ENCODE assay signal across 19 cellular contexts in the genomic region with DNA sequence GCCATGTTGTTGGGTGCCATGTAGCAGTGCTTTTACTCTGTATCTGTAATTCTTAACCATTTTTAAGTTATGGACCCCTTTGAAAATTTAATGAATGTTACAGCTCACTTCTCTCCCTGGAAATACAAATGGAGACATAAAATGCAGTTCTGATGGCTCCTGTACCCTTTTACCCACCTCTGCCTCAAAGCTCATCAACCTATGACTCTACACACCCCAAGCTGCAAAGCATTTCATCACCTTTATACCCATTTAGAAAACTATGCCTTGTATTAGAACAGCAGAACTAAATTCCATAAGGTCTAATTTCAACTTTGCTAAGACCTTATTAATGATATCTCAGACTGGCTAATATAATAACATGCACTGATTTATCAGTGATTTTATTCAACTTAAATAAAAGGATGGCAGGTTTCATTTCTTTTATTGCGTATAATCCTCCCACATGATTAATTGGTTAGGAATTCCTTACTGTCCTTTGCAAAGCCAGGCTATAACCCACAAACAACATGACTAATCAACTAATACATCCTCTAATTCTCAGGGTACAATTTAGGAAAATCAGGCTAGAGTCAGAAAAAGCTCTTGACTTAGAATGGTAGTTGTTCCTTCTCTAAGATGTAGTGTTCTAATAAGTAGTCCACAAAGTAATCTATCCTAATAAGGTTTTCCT.
DNase-seq lines count a peak whose midpoint lies in the region; ATAC-seq, FAIRE-seq and TF ChIP-seq lines count a peak whose summit lies in the region.
"Had no signal": no experiment of that assay in that cellular context is flagged by ENCODE, and none has a peak within 500 bp of the region (broad histone marks: within the 10 kb centered on the region; RNA-seq: fewer than 3 reads in every experiment).

No MANE protein-coding gene starts in this region.

- no peak overlapping the region for H2AFZ ChIP-seq in GM12878 (ENCODE audit: control insufficient read depth, low read depth, low read length)

- TF ChIP-seq CTCF in GM12878 (IDR thresholded peaks at IDR 0.05 in 2 of 3, conservative IDR thresholded peaks at IDR 0.05 in 1 of 3; ENCODE audit: control insufficient read depth in 2 of 3, extremely low read depth in 1 of 3, insufficient read depth in 1 of 3, low read depth in 3 of 3, low read length in 3 of 3) (no peak), esophagus squamous epithelium (IDR thresholded peaks at IDR 0.05) (no peak), right lobe of liver (IDR thresholded peaks at IDR 0.05) (no peak)

- RAD21 ChIA-PET in GM12878 (lab: Charles Lee; ENCODE audit: unreplicated experiment) = interaction anchor here (2.1 kb wide), 1 partner anchor 11 kb away, joined by 5 read pairs; no protein-coding TSS in a partner anchor

- H3K9me3 ChIP-seq in GM12878 (replicated peaks; ENCODE audit: control insufficient read depth, insufficient read depth, low read length) (no peaks in the 10 kb centered on the region), esophagus squamous epithelium (no peaks in the 10 kb centered on the region), right lobe of liver (no peaks in the 10 kb centered on the region)
- H3K9me3 ChIP-seq: right atrium auricular region, vagina had no signal

- H3K4me2 ChIP-seq in GM12878 (ENCODE audit: control insufficient read depth, insufficient read depth) = no peak overlapping the region

- no peak for ATAC-seq in GM12878
- no peak for ATAC-seq in activated CD4-positive, CD25-positive, alpha-beta regulatory T cell treated with anti-CD3 and anti-CD28 coated beads, Interleukin-2, amount 50 U/mL, for 24 hours
- no peak for ATAC-seq in right lobe of liver

- FAIRE-seq in GM12878 (lab: Jason Lieb, UNC) = no peak
- FAIRE-seq: H1 had no signal

- in situ Hi-C loops in GM12878 (cut with MboI) = no loop called here

- H3K4me3 ChIP-seq in GM12878 = no peak overlapping the region
- no peak overlapping the region for H3K4me3 ChIP-seq in esophagus squamous epithelium
- H3K4me3 ChIP-seq in right lobe of liver = no peak overlapping the region
- H3K4me3 ChIP-seq: right atrium auricular region, vagina had no signal

- CTCF ChIA-PET in GM12878 (lab: Yijun Ruan, JAX) = interaction anchor here (0.6 to 1.0 kb wide), 3 partner anchors 12 to 132 kb away, joined by 3 to 5 read pairs (median 3); no protein-coding TSS in a partner anchor

- TF ChIP-seq RAD21 in GM12878 (IDR thresholded peaks at IDR 0.05; ENCODE audit: insufficient read depth, low read depth, low read length) = no peak

- BruUV-seq in GM12878 (replicated peaks; lab: Mats Ljungman, UMichigan) = TSS peak; percentile 34

- 95% methylated on average over 1 of the region's 1 CpG for WGBS in GM12878 (ENCODE audit: insufficient coverage, insufficient replicate concordance, low lambda C conversion rate, missing lambda C conversion rate)
- WGBS in esophagus squamous epithelium, 2 donors = 17 to 51% methylated on average over 1 of the region's 1 CpG
- WGBS in right lobe of liver (ENCODE audit: insufficient coverage, low coverage, low lambda C conversion rate, missing lambda C conversion rate) = 93% methylated on average over 1 of the region's 1 CpG

- H3K9ac ChIP-seq in GM12878 (ENCODE audit: control insufficient read depth, insufficient read depth, low read length) = no peak overlapping the region

- no peaks in the 10 kb centered on the region for H4K20me1 ChIP-seq in GM12878 (ENCODE audit: control insufficient read depth, insufficient read depth)

- no peaks in the 10 kb centered on the region for H3K36me3 ChIP-seq in GM12878 (ENCODE audit: control insufficient read depth in 2 of 2, insufficient read depth in 2 of 2, low read length in 1 of 2)
- peaks cover 0 to 36% (median 0%) of the 10 kb centered on the region in 3 donors for H3K36me3 ChIP-seq in esophagus squamous epithelium
- peaks cover 0 to 3% (median 0%) of the 10 kb centered on the region in 4 donors for H3K36me3 ChIP-seq in right lobe of liver
- H3K36me3 ChIP-seq: right atrium auricular region, vagina had no signal

- TF ChIP-seq EP300 in GM12878 (IDR thresholded peaks at IDR 0.05; ENCODE audit: borderline replicate concordance in 1 of 2, control insufficient read depth in 1 of 2, low read depth in 2 of 2, low read length in 2 of 2) = no peak

- H3K27me3 ChIP-seq in GM12878 (replicated peaks in 1 of 2; ENCODE audit: control insufficient read depth in 2 of 2, insufficient read depth in 2 of 2, low read length in 1 of 2) (no peaks in the 10 kb centered on the region), esophagus squamous epithelium (no peaks in the 10 kb centered on the region), right lobe of liver (no peaks in the 10 kb centered on the region)
- H3K27me3 ChIP-seq: right atrium auricular region, vagina had no signal

- H3K79me2 ChIP-seq in GM12878 (ENCODE audit: control insufficient read depth, insufficient read depth, low read length) = no peaks in the 10 kb centered on the region

- no peaks in the 10 kb centered on the region; the same call in 1 of the 2 replicates for H3K4me1 ChIP-seq in GM12878 (ENCODE audit: control insufficient read depth, insufficient read depth, low read length)
- peaks cover 0 to 20% (median 8%) of the 10 kb centered on the region in 3 donors for H3K4me1 ChIP-seq in esophagus squamous epithelium
- H3K4me1 ChIP-seq in right lobe of liver = no peaks in the 10 kb centered on the region
- H3K4me1 ChIP-seq: vagina had no signal

- POLR2A ChIA-PET in GM12878 (lab: Charles Lee) = interaction anchor here (0.6 kb wide), 3 partner anchors 27 to 74 kb away, joined by 3 to 6 read pairs (median 6); no protein-coding TSS in a partner anchor

- TF ChIP-seq POLR2A in GM12878 (IDR thresholded peaks at IDR 0.05; ENCODE audit: low read depth, low read length) (no peak), esophagus squamous epithelium (IDR thresholded peaks at IDR 0.05) (no peak), right lobe of liver (IDR thresholded peaks at IDR 0.05) (no peak)

- DNase-seq in AG08396 (ENCODE audit: low spot score) = peak; percentile 65
- DNase-seq in LHCN-M2 (ENCODE audit: low read depth) = peak; percentile 77
- no peak for DNase-seq in GM12878 (ENCODE audit: low read depth, low spot score)
- peak; percentile 86 for DNase-seq in iris pigment epithelial cell (ENCODE audit: low read depth)
- no peak for DNase-seq in esophagus squamous epithelium (lab: John Stamatoyannopoulos, UW)
- no peak for DNase-seq in right lobe of liver
- no peak for DNase-seq in activated CD4-positive, CD25-positive, alpha-beta regulatory T cell treated with anti-CD3 and anti-CD28 coated beads, Interleukin-2, amount 50 U/mL, for 72 hours
- DNase-seq: activated naive CD4-positive, alpha-beta T cell treated with Interleukin-2 at 50 U/mL for 16 hours; cerebellar nuclear complex; DMS79 treated with DMSO at 0.1 percent for 48 hours; islet precursor cell; naive B cell; NCI-H1092; NCI-H2227 treated with DMSO at 0.1 percent for 48 hours; T1000 had no signal

- intact Hi-C loops in GM12878 (cut with micrococcal nuclease; ENCODE audit: unreplicated experiment) (no loop called here), esophagus squamous epithelium (cut with DNase I) (no loop called here), right lobe of liver (cut with DNase I) (no loop called here)

- SMC1A ChIA-PET in GM12878 (lab: Charles Lee; ENCODE audit: uncharacterized antibody, unreplicated experiment) = interaction anchor here (1.0 to 1.2 kb wide), 6 partner anchors 11 to 134 kb away, joined by 3 to 5 read pairs (median 3); no protein-coding TSS in a partner anchor

- H3K27ac ChIP-seq in GM12878 (ENCODE audit: control insufficient read depth, insufficient read depth) (no peak overlapping the region), esophagus squamous epithelium (peak overlapping the region in 2 of 4 donors; percentile 59 to 70), right lobe of liver (no peak overlapping the region)
- H3K27ac ChIP-seq: right atrium auricular region, vagina had no signal

TF ChIP-seq in GM12878, 131 proteins besides CTCF, POLR2A, EP300 and RAD21:
- TF ChIP-seq JUND (IDR thresholded peaks at IDR 0.05; ENCODE audit: low read depth, low read length) = no peak

Comparison
In these comparisons a context has a peak if more than half of its experiments do, and no peak if none do; other contexts are left out.
1. DNase-seq: peak in AG08396 (single experiment), LHCN-M2 (single experiment) and iris pigment epithelial cell (single experiment); none in GM12878 (single experiment), esophagus squamous epithelium (single experiment), right lobe of liver (0 of 3) and activated CD4-positive, CD25-positive, alpha-beta regulatory T cell treated with anti-CD3 and anti-CD28 coated beads, Interleukin-2, amount 50 U/mL, for 72 hours (single experiment).